ENCODE assay signal across 1 cellular context in genomic region chr6:27188885-27189418, GRCh38.
A peak's percentile ranks its signal among the peaks of the same experiment; 100 is the strongest.
TF ChIP-seq lines count a peak whose summit lies in the region.

No MANE protein-coding gene starts in this region.

TF ChIP-seq in K562, 482 proteins besides CTCF, POLR2A, EP300 and RAD21 (continued from another document):
- TF ChIP-seq ZNF639 (CRISPR knock-in tag; conservative IDR thresholded peaks at IDR 0.05 in 1 of 2, IDR thresholded peaks at IDR 0.05 in 1 of 2): 0 out of 4 replicates have a peak, but pooled peaks of 1 of the 2 experiments have one; percentile 11
- TF ChIP-seq ATF4 (CRISPR knock-in tag; IDR thresholded peaks at IDR 0.05): peak; percentile 20; the same call in 1 of the 2 replicates
- TF ChIP-seq TARDBP (IDR thresholded peaks at IDR 0.05): 0 out of 2 replicates have a peak, but pooled peaks have one; percentile 47
- no peak for TF ChIP-seq ZNF785 (CRISPR knock-in tag; IDR thresholded peaks at IDR 0.05)
- no peak for TF ChIP-seq CTCFL (IDR thresholded peaks at IDR 0.05; ENCODE audit: borderline replicate concordance, insufficient read depth, low read depth, low read length, poor library complexity, severe bottlenecking)
- 0 out of 2 replicates have a peak, but pooled peaks have one; percentile 12 for TF ChIP-seq LEF1 (IDR thresholded peaks at IDR 0.05)
- 0 out of 2 replicates have a peak, but pooled peaks have one; percentile 10 for TF ChIP-seq ZNF239 (CRISPR knock-in tag; IDR thresholded peaks at IDR 0.05)
- TF ChIP-seq ZKSCAN1 (IDR thresholded peaks at IDR 0.05; ENCODE audit: low read depth, low read length): 0 out of 2 replicates have a peak, but pooled peaks have one; percentile 5
- TF ChIP-seq CC2D1A (IDR thresholded peaks at IDR 0.05): peak; percentile 63; the same call in 1 of the 2 replicates
- peak in 1 of 2 experiments; percentile 20; a peak in 1 of 4 replicates for TF ChIP-seq RCOR1 (IDR thresholded peaks at IDR 0.05; ENCODE audit: borderline replicate concordance in 1 of 2, low read depth in 2 of 2, low read length in 2 of 2)
- TF ChIP-seq TCF7 (IDR thresholded peaks at IDR 0.05; ENCODE audit: borderline replicate concordance): 0 out of 2 replicates have a peak, but pooled peaks have one; percentile 3
- TF ChIP-seq HOMEZ (CRISPR knock-in tag; IDR thresholded peaks at IDR 0.05): 0 out of 2 replicates have a peak, but pooled peaks have one; percentile 35
- TF ChIP-seq BCLAF1 (IDR thresholded peaks at IDR 0.05; ENCODE audit: borderline replicate concordance in 1 of 2, control insufficient read depth in 1 of 2, low read depth in 2 of 2, low read length in 1 of 2): peak in 1 of 2 experiments; percentile 61; a peak in 1 of 4 replicates
- peak; percentile 11; the same call in 1 of the 2 replicates for TF ChIP-seq TRIM28 (IDR thresholded peaks at IDR 0.05)
- no peak for TF ChIP-seq IRF9 (tag; IDR thresholded peaks at IDR 0.05)
- TF ChIP-seq RBM39 (optimal IDR thresholded peaks at IDR 0.05; ENCODE audit: low read depth, low read length): no peak
- 0 out of 2 replicates have a peak, but pooled peaks have one; percentile 19 for TF ChIP-seq ZSCAN29 (IDR thresholded peaks at IDR 0.05)
- TF ChIP-seq THAP7 (CRISPR knock-in tag; IDR thresholded peaks at IDR 0.05): no peak
- no peak for TF ChIP-seq ZNF280A (IDR thresholded peaks at IDR 0.05; ENCODE audit: low read depth, partially characterized antibody)
- TF ChIP-seq ZNF740 (CRISPR knock-in tag; IDR thresholded peaks at IDR 0.05): no peak
- TF ChIP-seq ZNF740 (tag; IDR thresholded peaks at IDR 0.05): peak in 1 of 2 experiments; percentile 37; a peak in 1 of 4 replicates
- 0 out of 2 replicates have a peak, but pooled peaks have one; percentile 33 for TF ChIP-seq EP400 (IDR thresholded peaks at IDR 0.05)
- TF ChIP-seq BRD9 (IDR thresholded peaks at IDR 0.05; ENCODE audit: low read depth, partially characterized antibody): peak; percentile 84
- TF ChIP-seq DEAF1 (CRISPR knock-in tag; IDR thresholded peaks at IDR 0.05): peak; percentile 95
- TF ChIP-seq ADNP (tag; IDR thresholded peaks at IDR 0.05): peak; percentile 64; the same call in 1 of the 2 replicates
- peak; percentile 54; the same call in 1 of the 2 replicates for TF ChIP-seq STAG1 (CRISPR knock-in tag; IDR thresholded peaks at IDR 0.05; ENCODE audit: borderline replicate concordance)
- TF ChIP-seq CHD2 (IDR thresholded peaks at IDR 0.05; ENCODE audit: low read depth, low read length): peak; percentile 65; the same call in 1 of the 2 replicates
- TF ChIP-seq NBN (IDR thresholded peaks at IDR 0.05; ENCODE audit: low read depth): peak; percentile 14; the same call in 1 of the 2 replicates
- no peak; the same call in 1 of the 2 replicates for TF ChIP-seq ZNF592 (IDR thresholded peaks at IDR 0.05)
TF ChIP-seq in K562: peak in this region for 25.
